In the genomic region with DNA sequence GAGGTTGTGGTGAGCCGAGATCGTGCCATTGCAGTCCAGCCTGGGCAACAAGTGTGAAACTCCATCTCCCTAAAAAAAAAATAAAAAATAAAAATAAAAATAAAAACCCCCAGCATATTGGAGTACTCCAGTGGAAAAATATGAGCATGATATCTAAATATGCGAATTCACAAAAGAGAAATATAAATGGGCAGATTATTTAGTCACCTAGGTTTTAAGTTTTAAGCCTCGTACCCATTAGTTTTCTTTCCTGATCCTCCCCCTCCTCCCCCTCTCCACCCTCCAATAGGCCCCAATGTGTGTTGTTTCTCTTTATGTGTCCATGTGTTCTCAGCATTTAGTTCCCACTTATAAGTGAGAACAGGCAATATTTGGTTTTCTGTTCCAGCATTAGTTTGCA, we compare ENCODE assay signal across 11 cellular contexts.
"Had no signal": no experiment of that assay in that cellular context is flagged by ENCODE, and none has a peak within 500 bp of the region (broad histone marks: within the 10 kb centered on the region; RNA-seq: fewer than 3 reads in every experiment).

No MANE protein-coding gene starts in this region.

- H3K4me1 ChIP-seq: HAP-1 had no signal

- H3K9ac ChIP-seq: GM23248 had no signal

- H3K36me3 ChIP-seq: HAP-1 had no signal

- DNase-seq: GM23248, GOT3, H7, H9, HCEC 1CT, HFFc6 had no signal

- H3K4me3 ChIP-seq: GM23248, GM23338, HAP-1 had no signal

- H2AFZ ChIP-seq: GM23248, GM23338 had no signal

- H3K4me2 ChIP-seq: GM23338 had no signal

- ATAC-seq: GM23338, HCT116 had no signal

- FAIRE-seq: H1, H54 had no signal

- H3K9me3 ChIP-seq: HAP-1 had no signal

- H3K27ac ChIP-seq: GM23248 had no signal
